ENCODE assay signal across 1 cellular context in genomic region chr6:158854214-158855101, GRCh38.
TF ChIP-seq lines count a peak whose summit lies in the region.

No MANE protein-coding gene starts in this region.

TF ChIP-seq in K562, 482 proteins besides CTCF, POLR2A, EP300 and RAD21 (continued from another document and continues in another):
- TF ChIP-seq ZBTB12 (CRISPR knock-in tag; IDR thresholded peaks at IDR 0.05) (no peak), ELK3 (CRISPR knock-in tag; IDR thresholded peaks at IDR 0.05) (no peak), E2F4 (CRISPR knock-in tag; IDR thresholded peaks at IDR 0.05; ENCODE audit: low read depth) (no peak), SMAD4 (CRISPR knock-in tag; conservative IDR thresholded peaks at IDR 0.05) (peak; percentile 60; the same call in 1 of the 2 replicates), ZFP1 (CRISPR knock-in tag; IDR thresholded peaks at IDR 0.05) (no peak), ILK (tag; IDR thresholded peaks at IDR 0.05; ENCODE audit: borderline replicate concordance, low read depth) (no peak), VEZF1 (CRISPR knock-in tag; IDR thresholded peaks at IDR 0.05) (peak; percentile 62), RREB1 (CRISPR knock-in tag; IDR thresholded peaks at IDR 0.05) (0 out of 2 replicates have a peak, but pooled peaks have one; percentile 15), ZNF436 (CRISPR knock-in tag; IDR thresholded peaks at IDR 0.05) (no peak), KDM2B (CRISPR knock-in tag; IDR thresholded peaks at IDR 0.05) (no peak), TBL1XR1 (IDR thresholded peaks at IDR 0.05; ENCODE audit: low read length in 2 of 2) (peak in 1 of 2 experiments; percentile 86; a peak in 2 of 4 replicates), CEBPZ (IDR thresholded peaks at IDR 0.05; ENCODE audit: borderline replicate concordance, low read depth, low read length) (no peak), CGGBP1 (CRISPR knock-in tag; IDR thresholded peaks at IDR 0.05) (no peak), TAL1 (IDR thresholded peaks at IDR 0.05) (peak; percentile 66), NCOA2 (IDR thresholded peaks at IDR 0.05; ENCODE audit: partially characterized antibody in 2 of 2) (no peak), ZNF224 (CRISPR knock-in tag; IDR thresholded peaks at IDR 0.05) (no peak), ZFP91 (CRISPR knock-in tag; IDR thresholded peaks at IDR 0.05) (0 out of 2 replicates have a peak, but pooled peaks have one; percentile 23), AFF4 (CRISPR knock-in tag; IDR thresholded peaks at IDR 0.05) (no peak), CBX1 (IDR thresholded peaks at IDR 0.05; ENCODE audit: low read depth) (no peak), TCFL5 (CRISPR knock-in tag; conservative IDR thresholded peaks at IDR 0.05) (no peak), BRF2 (IDR thresholded peaks at IDR 0.05; ENCODE audit: borderline replicate concordance, insufficient read depth, insufficient read length) (no peak), TARDBP (IDR thresholded peaks at IDR 0.05) (no peak), YBX1 (IDR thresholded peaks at IDR 0.05) (no peak), LCOR (CRISPR knock-in tag; IDR thresholded peaks at IDR 0.05) (no peak), ZNF23 (CRISPR knock-in tag; IDR thresholded peaks at IDR 0.05) (no peak), SNIP1 (IDR thresholded peaks at IDR 0.05; ENCODE audit: low read depth) (no peak), SRSF3 (IDR thresholded peaks at IDR 0.05; ENCODE audit: insufficient read depth, low read length) (no peak), ZBTB34 (CRISPR knock-in tag; IDR thresholded peaks at IDR 0.05) (no peak), PRMT5 (CRISPR knock-in tag; IDR thresholded peaks at IDR 0.05) (no peak), LEF1 (IDR thresholded peaks at IDR 0.05) (peak; percentile 97), ZC3H11A (IDR thresholded peaks at IDR 0.05; ENCODE audit: low read depth, low read length) (no peak), SNRNP70 (optimal IDR thresholded peaks at IDR 0.05; ENCODE audit: low read depth, low read length) (no peak), MBD2 (IDR thresholded peaks at IDR 0.05; ENCODE audit: borderline replicate concordance, low read depth) (peak; percentile 52; the same call in 1 of the 2 replicates), KLF10 (CRISPR knock-in tag; IDR thresholded peaks at IDR 0.05) (no peak), LARP7 (IDR thresholded peaks at IDR 0.05) (no peak; the same call in 1 of the 2 replicates)
